In the genomic region with DNA sequence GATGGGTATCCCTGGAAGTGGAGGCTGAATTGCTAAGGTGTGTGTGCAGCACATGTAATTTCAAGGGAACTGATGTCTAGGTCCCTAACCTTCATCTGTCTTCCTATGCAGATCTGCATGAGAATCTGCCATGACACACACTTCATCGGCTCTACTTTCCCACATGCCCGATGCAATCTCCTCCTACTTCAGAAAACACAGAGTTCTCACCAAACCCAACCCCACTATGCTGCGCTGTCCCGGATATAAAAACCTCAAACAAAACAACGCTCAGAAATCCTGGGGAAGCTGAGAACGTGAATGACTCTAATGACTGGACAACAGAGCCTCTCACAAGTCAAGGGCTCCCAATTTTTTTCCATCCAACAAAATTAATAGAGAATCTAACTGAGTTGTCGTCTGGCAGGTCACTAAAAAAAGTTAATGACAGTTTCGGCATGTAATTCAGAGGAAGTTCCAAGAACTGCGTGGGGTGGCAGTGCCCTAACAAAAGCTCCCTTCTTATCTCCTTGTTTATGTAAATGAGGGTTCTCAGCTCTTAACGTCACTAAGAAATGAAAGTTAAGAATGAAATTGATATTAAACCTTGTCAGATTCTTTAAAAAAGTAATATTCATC, we compare ENCODE assay signal across 8 cellular contexts. TPM values are rescaled to one million over a fixed set of nuclear protein-coding genes. Genes with fewer than 3 reads are reported as not detected.
DNase-seq lines count a peak whose midpoint lies in the region; ATAC-seq and TF ChIP-seq lines count a peak whose summit lies in the region.

No MANE protein-coding gene starts in this region.

- H3K9me3 ChIP-seq in CD4-positive, alpha-beta memory T cell (ENCODE audit: control insufficient read depth in 1 of 2, low read length in 2 of 2), result no peaks in the 10 kb centered on the region
- H3K9me3 ChIP-seq in HEK293 (ENCODE audit: control insufficient read depth, insufficient read depth, low read depth, low read length), result no peaks in the 10 kb centered on the region

- intact Hi-C loops in CD4-positive, alpha-beta memory T cell (cut with micrococcal nuclease), result loop anchor here (1.0 kb wide), 1 partner anchor 15 kb away; no protein-coding TSS in a partner anchor
- intact Hi-C loops in activated CD8-positive, alpha-beta T cell treated with anti-CD3 and anti-CD28 coated beads for 36 hours (cut with micrococcal nuclease), result no loop called here

- H3K4me1 ChIP-seq in CD4-positive, alpha-beta memory T cell (ENCODE audit: insufficient read depth, low read length), result peaks cover 12% of the 10 kb centered on the region
- H3K4me1 ChIP-seq in HEK293 (ENCODE audit: control insufficient read depth, insufficient read depth, low read length), result no peaks in the 10 kb centered on the region
- peaks cover 5% of the 10 kb centered on the region for H3K4me1 ChIP-seq in mesendoderm (ENCODE audit: control insufficient read depth, low read depth, low read length)

- peaks cover 3 to 5% of the 10 kb centered on the region in 2 donors for H3K36me3 Mint-ChIP-seq in CD4-positive, alpha-beta memory T cell
- H3K36me3 Mint-ChIP-seq in activated CD8-positive, alpha-beta T cell treated with anti-CD3 and anti-CD28 coated beads for 36 hours (ENCODE audit: low read depth), result no peaks in the 10 kb centered on the region

- WGBS in mesendoderm (ENCODE audit: extremely low coverage, insufficient coverage, low lambda C conversion rate), result no CpG with 5 or more reads among the region's 10 CpGs

- H3K27me3 ChIP-seq in CD4-positive, alpha-beta memory T cell (ENCODE audit: insufficient read depth, low read length), result no peaks in the 10 kb centered on the region
- no peaks in the 10 kb centered on the region for H3K27me3 ChIP-seq in mesendoderm (ENCODE audit: insufficient read depth, low read length, poor library complexity)

- peak overlapping the region; percentile 12 to 86 (median 76) for H3K27ac Mint-ChIP-seq in CD4-positive, alpha-beta memory T cell
- H3K27ac Mint-ChIP-seq in activated CD8-positive, alpha-beta T cell treated with anti-CD3 and anti-CD28 coated beads for 36 hours, result peak overlapping the region; percentile 81

- peak overlapping the region; percentile 38 for H3K27ac ChIP-seq in CD4-positive, alpha-beta memory T cell (ENCODE audit: low read depth, low read length)
- H3K27ac ChIP-seq in HEK293 (ENCODE audit: extremely low read depth, low read depth, low read length) (no peak overlapping the region), mesendoderm (ENCODE audit: low read depth, low read length) (no peak overlapping the region)

- peak; percentile 27 to 39 (median 32) for DNase-seq in CD4-positive, alpha-beta memory T cell
- DNase-seq in activated CD8-positive, alpha-beta T cell treated with anti-CD3 and anti-CD28 coated beads for 36 hours, result peak; percentile 54
- DNase-seq in mesendoderm (peak; percentile 15), NCI-H1417 treated with DMSO at 0.1 percent for 48 hours (lab: John Stamatoyannopoulos, UW) (no peak), NCI-H2196 treated with DMSO at 0.1 percent for 48 hours (lab: John Stamatoyannopoulos, UW; ENCODE audit: unreplicated experiment) (no peak)

- H4K8ac ChIP-seq in mesendoderm (ENCODE audit: low read depth, low read length), result no peak overlapping the region

- H2BK5ac ChIP-seq in mesendoderm (ENCODE audit: low read length), result no peak overlapping the region

- no peak overlapping the region for H4K5ac ChIP-seq in mesendoderm (ENCODE audit: low read length)

- TF ChIP-seq CTCF in HEK293 (tag by site-specific recombination; IDR thresholded peaks at IDR 0.05), result no peak
- no peak for TF ChIP-seq CTCF in activated CD8-positive, alpha-beta T cell treated with anti-CD3 and anti-CD28 coated beads for 36 hours (IDR thresholded peaks at IDR 0.05)

- H3K23ac ChIP-seq in mesendoderm (ENCODE audit: low read length), result no peak overlapping the region

- ATAC-seq in activated CD8-positive, alpha-beta T cell treated with anti-CD3 and anti-CD28 coated beads for 36 hours, result peak; percentile 95
- ATAC-seq in HG03097 (IDR thresholded peaks at IDR 0.05; ENCODE audit: low FRiP score, unreplicated experiment) (no peak), SK-N-SH treated with all-trans-retinoic acid at 6 μM for 48 hours (no peak)

- H3K56ac ChIP-seq in mesendoderm (ENCODE audit: low read length), result no peak overlapping the region

- no peaks in the 10 kb centered on the region for H3K79me1 ChIP-seq in mesendoderm (ENCODE audit: low read length)

- H2BK15ac ChIP-seq in mesendoderm (replicated peaks; ENCODE audit: low read depth), result no peak overlapping the region

- H3K18ac ChIP-seq in mesendoderm (ENCODE audit: low read length), result no peak overlapping the region

- POLR2A ChIA-PET in CD4-positive, alpha-beta memory T cell (lab: Charles Lee; ENCODE audit: partially characterized antibody), result interaction anchor here (1.0 to 2.1 kb wide), 3 partner anchors 39 to 72 kb away, joined by 3 to 6 read pairs (median 5); partner anchors contain the start of gene STX18
- POLR2A ChIA-PET in HEK293 (lab: Yijun Ruan, JAX), result no interaction called here
- POLR2A ChIA-PET in activated CD8-positive, alpha-beta T cell treated with anti-CD3 and anti-CD28 coated beads for 36 hours (lab: Charles Lee), result no interaction called here

- no peaks in the 10 kb centered on the region for H3K79me2 ChIP-seq in mesendoderm (ENCODE audit: control insufficient read depth, insufficient read depth, low read length)

- no peak overlapping the region for H2AK5ac ChIP-seq in mesendoderm (ENCODE audit: low read length)

- no peak overlapping the region for H3K4me2 ChIP-seq in mesendoderm (ENCODE audit: low read length)

- no peaks in the 10 kb centered on the region for H3K36me3 ChIP-seq in CD4-positive, alpha-beta memory T cell (ENCODE audit: insufficient read depth, low read length)
- no peaks in the 10 kb centered on the region for H3K36me3 ChIP-seq in HEK293 (ENCODE audit: control insufficient read depth in 2 of 2, insufficient read depth in 1 of 2, low read length in 2 of 2)
- H3K36me3 ChIP-seq in mesendoderm (ENCODE audit: control insufficient read depth, insufficient read depth, low read length), result no peaks in the 10 kb centered on the region

- H3K27me3 Mint-ChIP-seq in CD4-positive, alpha-beta memory T cell, result no peaks in the 10 kb centered on the region
- H3K27me3 Mint-ChIP-seq in activated CD8-positive, alpha-beta T cell treated with anti-CD3 and anti-CD28 coated beads for 36 hours, result no peaks in the 10 kb centered on the region

- H3K4me3 ChIP-seq in CD4-positive, alpha-beta memory T cell (ENCODE audit: low read length in 2 of 2), result peak overlapping the region in 1 of 2 donors; percentile 43
- no peak overlapping the region for H3K4me3 ChIP-seq in HEK293 (ENCODE audit: low read depth, low read length)
- no peak overlapping the region for H3K4me3 ChIP-seq in mesendoderm (ENCODE audit: low read length)

- no peaks in the 10 kb centered on the region for H3K9me3 Mint-ChIP-seq in CD4-positive, alpha-beta memory T cell
- no peaks in the 10 kb centered on the region for H3K9me3 Mint-ChIP-seq in activated CD8-positive, alpha-beta T cell treated with anti-CD3 and anti-CD28 coated beads for 36 hours

- peaks cover 9 to 13% (median 10%) of the 10 kb centered on the region in 4 donors for H3K4me1 Mint-ChIP-seq in CD4-positive, alpha-beta memory T cell
- H3K4me1 Mint-ChIP-seq in activated CD8-positive, alpha-beta T cell treated with anti-CD3 and anti-CD28 coated beads for 36 hours (ENCODE audit: low read depth), result peaks cover 18% of the 10 kb centered on the region

- peak overlapping the region; percentile 71 to 84 (median 80) for H3K4me3 Mint-ChIP-seq in CD4-positive, alpha-beta memory T cell
- peak overlapping the region; percentile 76 for H3K4me3 Mint-ChIP-seq in activated CD8-positive, alpha-beta T cell treated with anti-CD3 and anti-CD28 coated beads for 36 hours

- H3K4ac ChIP-seq in mesendoderm (ENCODE audit: low read depth, low read length), result no peak overlapping the region

- H3K9ac ChIP-seq in mesendoderm (ENCODE audit: low read length), result no peak overlapping the region

- CTCF ChIA-PET in CD4-positive, alpha-beta memory T cell (lab: Charles Lee; ENCODE audit: partially characterized antibody), result interaction anchor here (0.9 to 1.6 kb wide), 6 partner anchors 9 to 164 kb away, joined by 3 to 5 read pairs (median 3); no protein-coding TSS in a partner anchor
- CTCF ChIA-PET in HEK293 (lab: Yijun Ruan, JAX), result interaction anchor here (0.7 to 1.0 kb wide), 2 partner anchors 16 to 212 kb away, joined by 3 read pairs; no protein-coding TSS in a partner anchor
- CTCF ChIA-PET in activated CD8-positive, alpha-beta T cell treated with anti-CD3 and anti-CD28 coated beads for 36 hours (lab: Charles Lee), result interaction anchor here (0.6 to 2.5 kb wide), 5 partner anchors 14 to 192 kb away, joined by 3 to 9 read pairs (median 4); no protein-coding TSS in a partner anchor

- H2BK120ac ChIP-seq in mesendoderm (ENCODE audit: low read depth, low read length), result no peak overlapping the region

TF ChIP-seq in HEK293, 187 proteins besides CTCF, POLR2A, EP300 and RAD21 (continues in another document):
- TF ChIP-seq, protein P1, sequence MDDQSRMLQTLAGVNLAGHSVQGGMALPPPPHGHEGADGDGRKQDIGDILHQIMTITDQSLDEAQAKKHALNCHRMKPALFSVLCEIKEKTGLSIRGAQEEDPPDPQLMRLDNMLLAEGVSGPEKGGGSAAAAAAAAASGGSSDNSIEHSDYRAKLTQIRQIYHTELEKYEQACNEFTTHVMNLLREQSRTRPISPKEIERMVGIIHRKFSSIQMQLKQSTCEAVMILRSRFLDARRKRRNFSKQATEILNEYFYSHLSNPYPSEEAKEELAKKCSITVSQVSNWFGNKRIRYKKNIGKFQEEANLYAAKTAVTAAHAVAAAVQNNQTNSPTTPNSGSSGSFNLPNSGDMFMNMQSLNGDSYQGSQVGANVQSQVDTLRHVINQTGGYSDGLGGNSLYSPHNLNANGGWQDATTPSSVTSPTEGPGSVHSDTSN (CRISPR knock-in tag; IDR thresholded peaks at IDR 0.05), result no peak
- TF ChIP-seq ZNF48 (tag by site-specific recombination; IDR thresholded peaks at IDR 0.05) (no peak), ZNF24 (tag by site-specific recombination; IDR thresholded peaks at IDR 0.05) (no peak)

TF ChIP-seq in SK-N-SH treated with all-trans-retinoic acid at 6 μM for 48 hours, 23 proteins besides CTCF, POLR2A, EP300 and RAD21 (continues in another document):
- no peak for TF ChIP-seq GLIS3 (CRISPR knock-in tag; IDR thresholded peaks at IDR 0.05)

RNA-seq across cellular contexts. Expression of gene STX18, which starts 39.0 kb away (rescaled TPM):
- 10 to 100 TPM; 33.2 to 34.5 TPM for total RNA-seq in CD4-positive, alpha-beta memory T cell
- polyA plus RNA-seq in CD4-positive, alpha-beta memory T cell, result 10 to 100 TPM; 25.6 to 29.2 TPM
- 10 to 100 TPM; 19.5 to 20.0 TPM for total RNA-seq in activated CD8-positive, alpha-beta T cell treated with anti-CD3 and anti-CD28 coated beads for 36 hours
- 19.9 TPM for polyA plus RNA-seq in mesendoderm (2013, experiment 1 of 2)
- polyA plus RNA-seq in mesendoderm (2013, experiment 2 of 2), result 20.1 TPM

Comparison
In these comparisons a context has a peak if more than half of its experiments do, and no peak if none do; other contexts are left out.
1. DNase-seq: peak in CD4-positive, alpha-beta memory T cell (5 of 5), activated CD8-positive, alpha-beta T cell treated with anti-CD3 and anti-CD28 coated beads for 36 hours (single experiment) and mesendoderm (single experiment); none in NCI-H1417 treated with DMSO at 0.1 percent for 48 hours (single experiment) and NCI-H2196 treated with DMSO at 0.1 percent for 48 hours (single experiment).